Comparison of ENCODE assay signal across 22 cellular contexts in the genomic region with DNA sequence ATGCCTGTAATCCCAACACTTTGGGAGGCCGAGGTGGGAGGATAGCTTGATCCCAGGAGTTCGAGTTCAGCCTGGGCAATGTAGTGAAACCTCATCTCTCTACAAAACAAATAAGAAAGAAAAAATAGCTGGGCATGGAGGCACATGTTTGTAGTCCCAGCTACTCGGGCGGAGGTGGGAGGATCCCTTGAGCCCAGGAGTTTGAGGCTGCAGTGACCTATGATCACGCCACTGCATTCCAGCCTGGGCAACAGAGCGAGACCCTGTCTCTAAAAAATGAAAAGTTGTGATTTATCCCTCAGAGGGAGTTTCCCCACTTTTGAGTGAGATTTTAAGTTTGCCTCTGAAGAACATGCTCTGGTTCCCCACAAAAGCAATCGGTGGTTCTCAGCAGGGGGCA. TPM values are rescaled to one million over a fixed set of nuclear protein-coding genes. Genes with fewer than 3 reads are reported as not detected.
"Had no signal": no experiment of that assay in that cellular context is flagged by ENCODE, and none has a peak within 500 bp of the region (broad histone marks: within the 10 kb centered on the region; RNA-seq: fewer than 3 reads in every experiment).

No MANE protein-coding gene starts in this region.

- H3K4me3 Mint-ChIP-seq: activated CD4-positive, alpha-beta T cell treated with anti-CD3 and anti-CD28 coated beads, Interleukin-2, amount 10 ng/mL, durations not matched to agents 24 days and 14 days; activated CD8-positive, alpha-beta T cell treated with anti-CD3 and anti-CD28 coated beads, Interleukin-2, amount 10 ng/mL, durations not matched to agents 7 days and 5 days; activated T-cell treated with anti-CD3 and anti-CD28 coated beads, Interleukin-2, amount 50 U/mL, for 72 hours; memory B cell; naive thymus-derived CD4-positive, alpha-beta T cell; stimulated activated naive CD8-positive, alpha-beta T cell treated with anti-CD3 and anti-CD28 coated beads, Interleukin-15, amount 100 ng/mL, for 72 hours had no signal

- H3K9me3 Mint-ChIP-seq: activated CD4-positive, alpha-beta T cell treated with anti-CD3 and anti-CD28 coated beads, Interleukin-2, amount 10 ng/mL, durations not matched to agents 24 days and 14 days; activated T-cell treated with anti-CD3 and anti-CD28 coated beads, Interleukin-2, amount 50 U/mL, for 72 hours; memory B cell; naive thymus-derived CD4-positive, alpha-beta T cell; stimulated activated naive CD8-positive, alpha-beta T cell treated with anti-CD3 and anti-CD28 coated beads, Interleukin-15, amount 100 ng/mL, for 72 hours had no signal

- H3K27me3 ChIP-seq: uterus had no signal

- H3K36me3 ChIP-seq: breast epithelium, gastroesophageal sphincter, heart right ventricle, left ventricle myocardium inferior, uterus had no signal

- H3K36me3 Mint-ChIP-seq: memory B cell; naive thymus-derived CD4-positive, alpha-beta T cell had no signal

- H3K27ac Mint-ChIP-seq: activated CD4-positive, alpha-beta T cell treated with anti-CD3 and anti-CD28 coated beads, Interleukin-2, amount 10 ng/mL, durations not matched to agents 24 days and 14 days; activated CD8-positive, alpha-beta T cell treated with anti-CD3 and anti-CD28 coated beads, Interleukin-2, amount 10 ng/mL, durations not matched to agents 7 days and 5 days; activated T-cell treated with anti-CD3 and anti-CD28 coated beads, Interleukin-2, amount 50 U/mL, for 72 hours; memory B cell; naive thymus-derived CD4-positive, alpha-beta T cell; stimulated activated naive CD8-positive, alpha-beta T cell treated with anti-CD3 and anti-CD28 coated beads, Interleukin-15, amount 100 ng/mL, for 72 hours had no signal

- H3K4me3 ChIP-seq: breast epithelium, gastroesophageal sphincter, heart right ventricle, left ventricle myocardium inferior, mucosa of descending colon, uterus had no signal

- ATAC-seq: activated CD8-positive, alpha-beta T cell treated with anti-CD3 and anti-CD28 coated beads, Interleukin-2, amount 10 ng/mL, durations not matched to agents 7 days and 5 days; activated T-cell treated with anti-CD3 and anti-CD28 coated beads, Interleukin-2, amount 50 U/mL, for 72 hours; gastroesophageal sphincter; heart right ventricle; mucosa of descending colon; naive thymus-derived CD4-positive, alpha-beta T cell; stimulated activated naive CD8-positive, alpha-beta T cell treated with anti-CD3 and anti-CD28 coated beads, Interleukin-15, amount 100 ng/mL, for 72 hours had no signal

- DNase-seq: activated CD4-positive, alpha-beta T cell treated with anti-CD3 and anti-CD28 coated beads, Interleukin-2, amount 10 ng/mL, durations not matched to agents 24 days and 14 days; activated CD4-positive, CD25-positive, alpha-beta regulatory T cell; activated CD8-positive, alpha-beta memory T cell treated with anti-CD3 and anti-CD28 coated beads, Interleukin-2, amount 50 U/mL, for 4 hours; activated CD8-positive, alpha-beta T cell treated with anti-CD3 and anti-CD28 coated beads, Interleukin-2, amount 10 ng/mL, durations not matched to agents 7 days and 5 days; activated naive CD4-positive, alpha-beta T cell; activated T-cell treated with anti-CD3 and anti-CD28 coated beads, Interleukin-2, amount 50 U/mL, for 72 hours; aorta; heart right ventricle; left ventricle myocardium inferior; mucosa of descending colon; naive thymus-derived CD4-positive, alpha-beta T cell; stimulated activated naive CD8-positive, alpha-beta T cell treated with anti-CD3 and anti-CD28 coated beads, Interleukin-15, amount 100 ng/mL, for 72 hours; T-helper 2 cell; uterus had no signal

- H3K4me1 Mint-ChIP-seq: memory B cell; stimulated activated naive CD8-positive, alpha-beta T cell treated with anti-CD3 and anti-CD28 coated beads, Interleukin-15, amount 100 ng/mL, for 72 hours had no signal

- H3K4me1 ChIP-seq: breast epithelium, heart right ventricle had no signal

- H3K9me3 ChIP-seq: breast epithelium, gastroesophageal sphincter, heart right ventricle, left ventricle myocardium inferior, mucosa of descending colon, uterus had no signal

- H3K27ac ChIP-seq: heart right ventricle, left ventricle myocardium inferior, uterus had no signal

RNA-seq across cellular contexts. Expression of a gene that starts 17.4 kb away (rescaled TPM):
- total RNA-seq: activated CD8-positive, alpha-beta T cell treated with anti-CD3 and anti-CD28 coated beads, Interleukin-2, amount 10 ng/mL, durations not matched to agents 7 days and 5 days; naive thymus-derived CD4-positive, alpha-beta T cell had no signal
- polyA plus RNA-seq: aorta; naive thymus-derived CD4-positive, alpha-beta T cell had no signal

RNA-seq across cellular contexts. Expression of a gene that starts 45.7 kb away (rescaled TPM):
- total RNA-seq: activated CD4-positive, alpha-beta T cell treated with anti-CD3 and anti-CD28 coated beads, Interleukin-2, amount 10 ng/mL, durations not matched to agents 24 days and 14 days; activated CD8-positive, alpha-beta T cell treated with anti-CD3 and anti-CD28 coated beads, Interleukin-2, amount 10 ng/mL, durations not matched to agents 7 days and 5 days; activated T-cell treated with anti-CD3 and anti-CD28 coated beads, Interleukin-2, amount 50 U/mL, for 72 hours; aorta; breast epithelium; cerebellum; gastroesophageal sphincter; heart right ventricle; left ventricle myocardium inferior; mucosa of descending colon; naive thymus-derived CD4-positive, alpha-beta T cell; omental fat pad; progenitor cell of endocrine pancreas; uterus had no signal
- polyA plus RNA-seq: aorta; esophagus; heart right ventricle; naive thymus-derived CD4-positive, alpha-beta T cell; thymus had no signal
